32 cellular contexts compared by ENCODE assay signal in the genomic region with DNA sequence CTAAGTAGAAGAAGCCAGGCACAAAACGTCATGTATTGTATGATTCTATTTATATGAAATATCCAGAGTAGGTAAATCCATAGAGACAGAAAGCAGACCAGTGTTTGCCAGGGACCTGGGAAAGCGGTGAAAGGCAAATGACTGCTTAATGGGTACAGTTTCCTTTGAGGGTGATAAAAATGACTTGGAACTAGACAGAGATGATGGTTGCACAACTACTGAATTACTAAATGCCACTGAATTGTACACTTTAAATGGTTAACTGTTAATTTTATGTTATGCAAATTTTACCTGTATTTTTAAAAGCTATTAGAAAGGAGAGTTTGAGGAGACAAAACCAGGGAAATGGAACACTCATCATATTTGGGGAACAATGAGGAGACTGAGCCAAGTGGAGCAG.
"Had no signal": no experiment of that assay in that cellular context is flagged by ENCODE, and none has a peak within 500 bp of the region (broad histone marks: within the 10 kb centered on the region; RNA-seq: fewer than 3 reads in every experiment).

No MANE protein-coding gene starts in this region.

- ATAC-seq: activated naive CD4-positive, alpha-beta T cell treated with anti-CD3 and anti-CD28 coated beads, Interleukin-2, amount 50 U/mL, for 72 hours; activated naive CD8-positive, alpha-beta T cell treated with anti-CD3 and anti-CD28 coated beads, Interleukin-2, amount 50 U/mL, for 24 hours; activated T-cell treated with anti-CD3 and anti-CD28 coated beads, Interleukin-2, amount 50 U/mL, for 4 hours; activated T-cell treated with anti-CD3 and anti-CD28 coated beads, Interleukin-2, amount 50 U/mL, for 72 hours; activated T-helper 17 cell treated with anti-CD3 and anti-CD28 coated beads, Interleukin-2, amount 50 U/mL, for 72 hours; body of pancreas had no signal

- H3K27ac ChIP-seq: adrenal gland, ascending aorta, body of pancreas, brain microvascular endothelial cell, breast epithelium, cardiac muscle cell had no signal

- H3K27me3 ChIP-seq: adrenal gland, ascending aorta, body of pancreas, breast epithelium had no signal

- DNase-seq: activated effector memory CD4-positive, alpha-beta T cell treated with anti-CD3 and anti-CD28 coated beads, Interleukin-2, amount 50 U/mL, for 16 hours; activated effector memory CD4-positive, alpha-beta T cell treated with Interleukin-2 at 50 U/mL for 16 hours; activated gamma-delta T cell; activated gamma-delta T cell treated with Interleukin-2 at 50 U/mL for 16 hours; activated naive CD4-positive, alpha-beta T cell; activated naive CD4-positive, alpha-beta T cell treated with anti-CD3 and anti-CD28 coated beads for 36 hours; activated naive CD4-positive, alpha-beta T cell treated with anti-CD3 and anti-CD28 coated beads, Interleukin-2, amount 10 ng/mL, durations not matched to agents 7 days and 5 days; activated naive CD4-positive, alpha-beta T cell treated with anti-CD3 and anti-CD28 coated beads, Interleukin-2, amount 50 U/mL, for 16 hours; activated naive CD4-positive, alpha-beta T cell treated with Interleukin-2 at 50 U/mL for 16 hours; activated naive CD8-positive, alpha-beta T cell treated with anti-CD3 and anti-CD28 coated beads for 36 hours; activated naive CD8-positive, alpha-beta T cell treated with anti-CD3 and anti-CD28 coated beads, Interleukin-2, amount 10 ng/mL, durations not matched to agents 7 days and 5 days; activated naive CD8-positive, alpha-beta T cell treated with anti-CD3 and anti-CD28 coated beads, Interleukin-2, amount 50 U/mL, for 24 hours; activated T-cell treated with anti-CD3 and anti-CD28 coated beads for 4 hours; activated T-cell treated with anti-CD3 and anti-CD28 coated beads, Interleukin-2, amount 50 U/mL, for 1 hour; activated T-cell treated with anti-CD3 and anti-CD28 coated beads, Interleukin-2, amount 50 U/mL, for 24 hours; activated T-cell treated with anti-CD3 and anti-CD28 coated beads, Interleukin-2, amount 50 U/mL, for 4 hours; activated T-cell treated with anti-CD3 and anti-CD28 coated beads, Interleukin-2, amount 50 U/mL, for 48 hours; activated T-cell treated with anti-CD3 and anti-CD28 coated beads, Interleukin-2, amount 50 U/mL, for 72 hours; adrenal gland; amniotic stem cell; amygdala; anterior cingulate cortex; aorta; body of pancreas; brain microvascular endothelial cell; caudate nucleus; cerebellar nuclear complex had no signal

- H3K4me1 ChIP-seq: adrenal gland, ascending aorta, body of pancreas, breast epithelium had no signal

- H3K36me3 ChIP-seq: adrenal gland, ascending aorta, brain microvascular endothelial cell, breast epithelium, cardiac muscle cell had no signal

- H3K9me3 ChIP-seq: adrenal gland, ascending aorta, body of pancreas, breast epithelium had no signal

- H3K4me3 ChIP-seq: adrenal gland, ascending aorta, body of pancreas, breast epithelium, cardiac muscle cell had no signal
